ENCODE assay signal across 34 cellular contexts in genomic region chr4:67869580-67870190, GRCh38. TPM values are rescaled to one million over a fixed set of nuclear protein-coding genes. Genes with fewer than 3 reads are reported as not detected.
"Had no signal": no experiment of that assay in that cellular context is flagged by ENCODE, and none has a peak within 500 bp of the region (broad histone marks: within the 10 kb centered on the region; RNA-seq: fewer than 3 reads in every experiment).

No MANE protein-coding gene starts in this region.

- H3K4me1 Mint-ChIP-seq: activated B cell treated with CpG ODN at 0.5 μM for 24 hours; activated naive CD8-positive, alpha-beta T cell treated with anti-CD3 and anti-CD28 coated beads for 36 hours had no signal

- H3K27me3 Mint-ChIP-seq: activated B cell treated with CpG ODN at 0.5 μM for 24 hours; activated CD4-positive, alpha-beta memory T cell treated with anti-CD3 and anti-CD28 coated beads for 36 hours had no signal

- H3K9me3 Mint-ChIP-seq: activated T-helper 1 cell treated with anti-CD3 and anti-CD28 coated beads, Interleukin-12 subunit alpha, Interleukin-12 subunit beta, Interleukin-2, Interleukin-4 antibody, amounts not matched to agents 30 ng/mL and 10 ng/mL and 1 ng/mL, durations not matched to agents 14 hours and 24 hours and 36 hours had no signal

- H3K36me3 Mint-ChIP-seq: activated CD4-positive, alpha-beta memory T cell treated with anti-CD3 and anti-CD28 coated beads for 36 hours; activated naive CD8-positive, alpha-beta T cell treated with anti-CD3 and anti-CD28 coated beads for 36 hours had no signal

- DNase-seq: activated B cell treated with CpG ODN at 0.5 μM for 24 hours; activated CD4-positive, alpha-beta memory T cell treated with anti-CD3 and anti-CD28 coated beads for 36 hours; activated CD4-positive, alpha-beta T cell treated with anti-CD3 and anti-CD28 coated beads for 4 hours; activated CD4-positive, alpha-beta T cell treated with anti-CD3 and anti-CD28 coated beads, Interleukin-2, amount 50 U/mL, for 1 hour; activated CD4-positive, CD25-positive, alpha-beta regulatory T cell treated with anti-CD3 and anti-CD28 coated beads, Interleukin-2, amount 50 U/mL, for 72 hours; activated CD8-positive, alpha-beta memory T cell treated with anti-CD3 and anti-CD28 coated beads, Interleukin-2, amount 50 U/mL, for 4 hours; activated gamma-delta T cell treated with Interleukin-2 at 50 U/mL for 16 hours; activated naive CD4-positive, alpha-beta T cell treated with anti-CD3 and anti-CD28 coated beads, Interleukin-2, amount 50 U/mL, for 16 hours; activated naive CD8-positive, alpha-beta T cell treated with anti-CD3 and anti-CD28 coated beads for 36 hours; activated T-cell treated with anti-CD3 and anti-CD28 coated beads for 4 hours; activated T-cell treated with anti-CD3 and anti-CD28 coated beads, Interleukin-2, amount 50 U/mL, for 4 hours; amniotic stem cell; aorta; brain microvascular endothelial cell; central memory CD4-positive, alpha-beta T cell; NCI-H1048; NCI-H1105 treated with DMSO at 0.1 percent for 48 hours; NCI-H1436; NCI-H1694; NCI-H1930; NCI-H2081 treated with DMSO at 0.1 percent for 48 hours; NCI-H226; NCI-H446 treated with DMSO at 0.1 percent for 48 hours; NCI-H524; PC-9; SIG-M5; SW 1271; T-helper 1 cell; T-helper 2 cell; T-helper 9 cell had no signal

- H3K27ac Mint-ChIP-seq: activated B cell treated with CpG ODN at 0.5 μM for 24 hours; activated CD4-positive, alpha-beta memory T cell treated with anti-CD3 and anti-CD28 coated beads for 36 hours; activated naive CD8-positive, alpha-beta T cell treated with anti-CD3 and anti-CD28 coated beads for 36 hours; activated T-helper 1 cell treated with anti-CD3 and anti-CD28 coated beads, Interleukin-12 subunit alpha, Interleukin-12 subunit beta, Interleukin-2, Interleukin-4 antibody, amounts not matched to agents 30 ng/mL and 10 ng/mL and 1 ng/mL, durations not matched to agents 14 hours and 24 hours and 36 hours had no signal

- ATAC-seq: activated T-cell treated with anti-CD3 and anti-CD28 coated beads, Interleukin-2, amount 50 U/mL, for 4 hours; K562; Right ventricle myocardium inferior had no signal

- H3K4me3 Mint-ChIP-seq: activated B cell treated with CpG ODN at 0.5 μM for 24 hours; activated CD4-positive, alpha-beta memory T cell treated with anti-CD3 and anti-CD28 coated beads for 36 hours; activated naive CD8-positive, alpha-beta T cell treated with anti-CD3 and anti-CD28 coated beads for 36 hours; activated T-cell treated with anti-CD3 and anti-CD28 coated beads, Interleukin-2, amount 50 U/mL, for 4 hours; activated T-helper 1 cell treated with anti-CD3 and anti-CD28 coated beads, Interleukin-12 subunit alpha, Interleukin-12 subunit beta, Interleukin-2, Interleukin-4 antibody, amounts not matched to agents 30 ng/mL and 10 ng/mL and 1 ng/mL, durations not matched to agents 14 hours and 24 hours and 36 hours had no signal

RNA-seq across cellular contexts. Expression of gene TMPRSS11D, which starts 14.1 kb away (rescaled TPM):
- total RNA-seq: activated B cell treated with CpG ODN at 0.5 μM for 24 hours; activated CD4-positive, alpha-beta memory T cell treated with anti-CD3 and anti-CD28 coated beads for 36 hours; activated naive CD8-positive, alpha-beta T cell treated with anti-CD3 and anti-CD28 coated beads for 36 hours; activated T-cell treated with anti-CD3 and anti-CD28 coated beads, Interleukin-2, amount 50 U/mL, for 4 hours; activated T-helper 1 cell treated with anti-CD3 and anti-CD28 coated beads, Interleukin-12 subunit alpha, Interleukin-12 subunit beta, Interleukin-2, Interleukin-4 antibody, amounts not matched to agents 30 ng/mL and 10 ng/mL and 1 ng/mL, durations not matched to agents 14 hours and 24 hours and 36 hours; aorta; K562; MCF 10A; PC-9; Right ventricle myocardium inferior had no signal
